9 cellular contexts compared by ENCODE assay signal in the genomic region with DNA sequence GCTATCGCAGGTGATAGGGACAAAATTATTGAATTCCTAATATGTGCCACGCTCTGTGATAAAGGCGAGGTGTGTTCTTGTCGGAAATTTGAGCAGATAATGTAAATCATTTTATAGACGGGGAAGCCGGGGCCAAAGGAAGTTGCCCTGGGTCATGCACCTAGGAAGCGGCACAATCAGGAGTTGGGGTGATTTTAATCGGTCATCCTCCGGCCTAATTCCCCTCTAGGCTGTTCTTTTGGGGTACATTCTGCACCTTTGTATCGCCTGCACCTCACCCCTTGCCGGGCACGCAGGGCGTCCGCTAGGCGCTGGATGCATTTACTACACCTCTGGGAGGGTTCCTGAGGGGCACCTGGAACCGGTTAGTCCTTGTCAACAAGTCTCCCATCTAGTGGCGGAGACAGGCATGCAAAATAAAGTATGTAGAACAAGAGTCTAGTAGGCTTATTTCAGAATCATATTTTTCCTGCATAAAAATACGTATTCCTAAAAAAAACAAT. TPM values are rescaled to one million over a fixed set of nuclear protein-coding genes. Genes with fewer than 3 reads are reported as not detected.
DNase-seq lines count a peak whose midpoint lies in the region; ATAC-seq and TF ChIP-seq lines count a peak whose summit lies in the region.
"Had no signal": no experiment of that assay in that cellular context is flagged by ENCODE, and none has a peak within 500 bp of the region (broad histone marks: within the 10 kb centered on the region; RNA-seq: fewer than 3 reads in every experiment).

No MANE protein-coding gene starts in this region.

- H3K4me1 Mint-ChIP-seq in activated T-cell treated with anti-CD3 and anti-CD28 coated beads, Interleukin-2, amount 50 U/mL, for 24 hours (ENCODE audit: low read depth): peaks cover 30% of the 10 kb centered on the region
- peaks cover 38% of the 10 kb centered on the region for H3K4me1 Mint-ChIP-seq in neural crest cell

- H3K36me3 Mint-ChIP-seq in activated T-cell treated with anti-CD3 and anti-CD28 coated beads, Interleukin-2, amount 50 U/mL, for 24 hours (ENCODE audit: low read depth): peaks cover 42% of the 10 kb centered on the region
- no peaks in the 10 kb centered on the region for H3K36me3 Mint-ChIP-seq in neural crest cell (ENCODE audit: low read depth)

- H3K9me3 Mint-ChIP-seq in activated T-cell treated with anti-CD3 and anti-CD28 coated beads, Interleukin-2, amount 50 U/mL, for 24 hours: no peaks in the 10 kb centered on the region
- H3K9me3 Mint-ChIP-seq in neural crest cell: no peaks in the 10 kb centered on the region

- H3K27me3 Mint-ChIP-seq in activated T-cell treated with anti-CD3 and anti-CD28 coated beads, Interleukin-2, amount 50 U/mL, for 24 hours: no peaks in the 10 kb centered on the region
- peaks cover 27% of the 10 kb centered on the region for H3K27me3 Mint-ChIP-seq in neural crest cell (ENCODE audit: low read depth)

- peak overlapping the region; percentile 88 for H3K4me3 ChIP-seq in fibroblast of pulmonary artery (replicated peaks; ENCODE audit: low read depth, low read length)

- peak; percentile 43 for TF ChIP-seq CTCF in fibroblast of pulmonary artery (IDR thresholded peaks at IDR 0.05; ENCODE audit: low read length, missing control alignments)
- peak; percentile 58 for TF ChIP-seq CTCF in neural crest cell (conservative IDR thresholded peaks at IDR 0.05)

- peak overlapping the region; percentile 81 for H3K27ac Mint-ChIP-seq in activated T-cell treated with anti-CD3 and anti-CD28 coated beads, Interleukin-2, amount 50 U/mL, for 24 hours
- no peak overlapping the region for H3K27ac Mint-ChIP-seq in neural crest cell (ENCODE audit: unreplicated experiment)

- peak; percentile 51 for DNase-seq in Ammon's horn (ENCODE audit: low spot score)
- peak; percentile 63 for DNase-seq in NCI-H526 treated with DMSO at 0.1 percent for 48 hours (lab: John Stamatoyannopoulos, UW)
- peak; percentile 67 for DNase-seq in activated T-cell treated with anti-CD3 and anti-CD28 coated beads, Interleukin-2, amount 50 U/mL, for 24 hours
- peak; percentile 39 for DNase-seq in fibroblast of pulmonary artery (ENCODE audit: low read depth)
- no peak for DNase-seq in neural crest cell (ENCODE audit: low read depth, low spot score)
- no peak for DNase-seq in NCI-H187 (lab: John Stamatoyannopoulos, UW)

- ATAC-seq in GM18511 (IDR thresholded peaks at IDR 0.05; ENCODE audit: unreplicated experiment) (peak; percentile 64), HG03095 (IDR thresholded peaks at IDR 0.05; ENCODE audit: unreplicated experiment) (peak; percentile 40)

- peak overlapping the region; percentile 84 for H3K4me3 Mint-ChIP-seq in activated T-cell treated with anti-CD3 and anti-CD28 coated beads, Interleukin-2, amount 50 U/mL, for 24 hours
- peak overlapping the region; percentile 91 for H3K4me3 Mint-ChIP-seq in neural crest cell

RNA-seq across cellular contexts. Expression of a gene that starts 0.6 kb away (rescaled TPM):
- 57.2 and 58.4 TPM in 2 replicates for total RNA-seq in neural crest cell

RNA-seq across cellular contexts. Expression of a gene that starts 16.8 kb away (rescaled TPM):
- total RNA-seq in neural crest cell: 1.2 and 1.7 TPM in 2 replicates
- total RNA-seq: activated CD8-positive, alpha-beta memory T cell treated with anti-CD3 and anti-CD28 coated beads for 36 hours had no signal

RNA-seq across cellular contexts. Expression of a gene that starts 59.6 kb away (rescaled TPM):
- total RNA-seq in neural crest cell: 4.3 and 4.6 TPM in 2 replicates
- total RNA-seq: activated CD8-positive, alpha-beta memory T cell treated with anti-CD3 and anti-CD28 coated beads for 36 hours had no signal

Comparison
In these comparisons a context has a peak if more than half of its experiments do, and no peak if none do; other contexts are left out.
1. DNase-seq: peak in Ammon's horn (single experiment), NCI-H526 treated with DMSO at 0.1 percent for 48 hours (single experiment), activated T-cell treated with anti-CD3 and anti-CD28 coated beads, Interleukin-2, amount 50 U/mL, for 24 hours (single experiment) and fibroblast of pulmonary artery (single experiment); none in neural crest cell (single experiment) and NCI-H187 (0 of 2).